ENCODE assay signal across 8 cellular contexts in genomic region chr14:34546275-34547135, GRCh38. TPM values are rescaled to one million over a fixed set of nuclear protein-coding genes. Genes with fewer than 3 reads are reported as not detected.
DNase-seq lines count a peak whose midpoint lies in the region; ATAC-seq, FAIRE-seq and TF ChIP-seq lines count a peak whose summit lies in the region.
"Not testable (repeated sequence)": the region's sequence is repeated elsewhere in the genome, so short reads cannot be mapped to it uniquely, and the experiment has no call there.

No MANE protein-coding gene starts in this region.

- H3K4me1 ChIP-seq in endothelial cell of umbilical vein (ENCODE audit: control insufficient read depth, extremely low read depth, insufficient read depth, low read length) = not testable (repeated sequence)

- POLR2A ChIA-PET in CD4-positive, alpha-beta T cell (lab: Charles Lee); endothelial cell of umbilical vein (lab: Charles Lee): not testable (repeated sequence)

- not testable (repeated sequence) for H3K4me2 ChIP-seq in endothelial cell of umbilical vein (ENCODE audit: insufficient read depth, low read length)

- intact Hi-C loops in CD4-positive, alpha-beta T cell (cut with DNase I, micrococcal nuclease); endothelial cell of umbilical vein (cut with micrococcal nuclease): not testable (repeated sequence)

- not testable (repeated sequence) for TF ChIP-seq CTCF in CD4-positive, alpha-beta T cell (IDR thresholded peaks at IDR 0.05); endothelial cell of umbilical vein (IDR thresholded peaks at IDR 0.05; ENCODE audit: extremely low read depth in 1 of 2, insufficient read depth in 1 of 2, low read depth in 1 of 2, low read length in 2 of 2)

- not testable (repeated sequence) for H3K4me3 Mint-ChIP-seq in CD4-positive, alpha-beta T cell; T-helper 17 cell; natural killer cell treated with Interleukin-12 subunit alpha and Interleukin-12 subunit beta and Interleukin-15 and Interleukin-18, amount 100 ng/mL, for 72 hours

- CTCF ChIA-PET in CD4-positive, alpha-beta T cell (lab: Charles Lee); endothelial cell of umbilical vein (lab: Charles Lee): not testable (repeated sequence)

- not testable (repeated sequence) for H4K20me1 ChIP-seq in endothelial cell of umbilical vein (replicated peaks; ENCODE audit: control insufficient read depth, extremely low read depth, insufficient read depth, low read length)

- H3K27me3 ChIP-seq in CD4-positive, alpha-beta T cell (ENCODE audit: control insufficient read depth, insufficient read depth, low read length); endothelial cell of umbilical vein (ENCODE audit: control insufficient read depth in 2 of 2, insufficient read depth in 2 of 2, low read length in 2 of 2): not testable (repeated sequence)

- H3K4me3 ChIP-seq in endothelial cell of umbilical vein (replicated peaks in 1 of 3; ENCODE audit: insufficient read depth in 1 of 3, low read depth in 1 of 3, low read length in 3 of 3) = not testable (repeated sequence)

- H2AFZ ChIP-seq in endothelial cell of umbilical vein (ENCODE audit: low read depth, low read length) = not testable (repeated sequence)

- H3K36me3 Mint-ChIP-seq in CD4-positive, alpha-beta T cell (ENCODE audit: low read depth); T-helper 17 cell (ENCODE audit: low read depth); natural killer cell treated with Interleukin-12 subunit alpha and Interleukin-12 subunit beta and Interleukin-15 and Interleukin-18, amount 100 ng/mL, for 72 hours: not testable (repeated sequence)

- H3K9me1 ChIP-seq in endothelial cell of umbilical vein (replicated peaks; ENCODE audit: control insufficient read depth, extremely low read depth, insufficient read depth, low read length) = not testable (repeated sequence)

- not testable (repeated sequence) for H3K27ac ChIP-seq in CD4-positive, alpha-beta T cell (ENCODE audit: low read depth, low read length); endothelial cell of umbilical vein (ENCODE audit: insufficient read depth, low read depth, low read length)

- not testable (repeated sequence) for H3K9ac ChIP-seq in endothelial cell of umbilical vein (replicated peaks; ENCODE audit: extremely low read depth, insufficient read depth, low read length)

- not testable (repeated sequence) for H3K27ac Mint-ChIP-seq in CD4-positive, alpha-beta T cell; T-helper 17 cell; natural killer cell treated with Interleukin-12 subunit alpha and Interleukin-12 subunit beta and Interleukin-15 and Interleukin-18, amount 100 ng/mL, for 72 hours

- not testable (repeated sequence) for H3K27me3 Mint-ChIP-seq in CD4-positive, alpha-beta T cell; T-helper 17 cell; natural killer cell treated with Interleukin-12 subunit alpha and Interleukin-12 subunit beta and Interleukin-15 and Interleukin-18, amount 100 ng/mL, for 72 hours

- not testable (repeated sequence) for H3K9me3 ChIP-seq in CD4-positive, alpha-beta T cell (ENCODE audit: control insufficient read depth, low read length); T-helper 17 cell (ENCODE audit: control insufficient read depth, low read length, poor library complexity, severe bottlenecking); endothelial cell of umbilical vein (replicated peaks; ENCODE audit: control insufficient read depth, insufficient read depth, low read length)

- not testable (repeated sequence) for TF ChIP-seq POLR2A in endothelial cell of umbilical vein (IDR thresholded peaks at IDR 0.05; ENCODE audit: low read depth, low read length)

- dilution Hi-C loops in endothelial cell of umbilical vein (cut with MboI; ENCODE audit: extremely low pct_ligation_motif_present, low sequenced_read_pairs) = not testable (repeated sequence)

- peak; percentile 77 for ATAC-seq in CD4-positive, alpha-beta T cell (ENCODE audit: poor library complexity)
- ATAC-seq in GM18907 (IDR thresholded peaks at IDR 0.05; ENCODE audit: unreplicated experiment) (peak; percentile 77), GM21515 (IDR thresholded peaks at IDR 0.05; ENCODE audit: unreplicated experiment) (peak; percentile 72), HG02870 (IDR thresholded peaks at IDR 0.05; ENCODE audit: unreplicated experiment) (peak; percentile 77), HG03354 (IDR thresholded peaks at IDR 0.05; ENCODE audit: poor library complexity, severe bottlenecking, unreplicated experiment) (peak; percentile 80), T-helper 17 cell (peak; percentile 81)
- ATAC-seq in natural killer cell treated with Interleukin-12 subunit alpha and Interleukin-12 subunit beta and Interleukin-15 and Interleukin-18, amount 100 ng/mL, for 72 hours = peak; percentile 79 to 80

- not testable (repeated sequence) for H3K79me2 ChIP-seq in endothelial cell of umbilical vein (ENCODE audit: control insufficient read depth, insufficient read depth, low read length)

- FAIRE-seq in endothelial cell of umbilical vein (lab: Jason Lieb, UNC) = peak; percentile 96

- not testable (repeated sequence) for H3K4me1 Mint-ChIP-seq in CD4-positive, alpha-beta T cell (ENCODE audit: low read depth); T-helper 17 cell; natural killer cell treated with Interleukin-12 subunit alpha and Interleukin-12 subunit beta and Interleukin-15 and Interleukin-18, amount 100 ng/mL, for 72 hours (ENCODE audit: low read depth in 2 of 2)

- not testable (repeated sequence) for H3K9me3 Mint-ChIP-seq in CD4-positive, alpha-beta T cell; natural killer cell treated with Interleukin-12 subunit alpha and Interleukin-12 subunit beta and Interleukin-15 and Interleukin-18, amount 100 ng/mL, for 72 hours

- H3K36me3 ChIP-seq in endothelial cell of umbilical vein (ENCODE audit: control insufficient read depth in 2 of 2, extremely low read depth in 1 of 2, insufficient read depth in 2 of 2, low read length in 2 of 2) = not testable (repeated sequence)

- TSS peak; percentile 99 for BruUV-seq in endothelial cell of umbilical vein (replicated peaks; lab: Mats Ljungman, UMichigan)

- DNase-seq in CD4-positive, alpha-beta T cell; T-helper 17 cell; endothelial cell of umbilical vein (ENCODE audit: low read depth, low spot score); natural killer cell treated with Interleukin-12 subunit alpha and Interleukin-12 subunit beta and Interleukin-15 and Interleukin-18, amount 100 ng/mL, for 72 hours (ENCODE audit: low spot score): not testable (repeated sequence)

RNA-seq across cellular contexts. Expression of gene EAPP, which starts 7.0 kb away (rescaled TPM):
- 10 to 100 TPM; 94.5 to 98.3 TPM for total RNA-seq in CD4-positive, alpha-beta T cell
- total RNA-seq in T-helper 17 cell (10 to 100 TPM; 64.7 to 67.6 TPM), endothelial cell of umbilical vein (22.2 and 24.3 TPM in 2 replicates)
- 14.1 and 16.6 TPM in 2 replicates for polyA plus RNA-seq in endothelial cell of umbilical vein
- polyA plus RNA-seq in endothelial cell of umbilical vein (2011; cell fraction: cytosol; rRNA removed) = 26.6 and 26.7 TPM in 2 replicates
- 12.1 and 16.1 TPM in 2 replicates for polyA plus RNA-seq in endothelial cell of umbilical vein (2011; cell fraction: nucleus; rRNA removed)
- polyA plus RNA-seq in endothelial cell of umbilical vein (2012) = 22.4 and 31.4 TPM in 2 replicates
- polyA minus RNA-seq in endothelial cell of umbilical vein = 15.8 and 20.4 TPM in 2 replicates
- polyA minus RNA-seq in endothelial cell of umbilical vein (2011; cell fraction: cytosol; rRNA and poly(A)+ RNA removed) = 22.3 TPM
- polyA minus RNA-seq in endothelial cell of umbilical vein (2011; cell fraction: nucleus; rRNA and poly(A)+ RNA removed) = 10.0 and 10.8 TPM in 2 replicates
- total RNA-seq in natural killer cell treated with Interleukin-12 subunit alpha and Interleukin-12 subunit beta and Interleukin-15 and Interleukin-18, amount 100 ng/mL, for 72 hours = 10 to 100 TPM; 15.4 to 21.4 TPM
